8 cellular contexts compared by ENCODE assay signal in genomic region chr17:35312790-35313711, GRCh38.
A peak's percentile ranks its signal among the peaks of the same experiment; 100 is the strongest.
DNase-seq lines count a peak whose midpoint lies in the region; ATAC-seq and TF ChIP-seq lines count a peak whose summit lies in the region.

No MANE protein-coding gene starts in this region.

- H3K4me3 ChIP-seq in MG63 (no peak overlapping the region), adrenal gland (peak overlapping the region in 2 of 4 donors; percentile 22 to 44), uterus (peak overlapping the region; percentile 10 to 11)

- H3K4me1 ChIP-seq in adrenal gland (replicated peaks in 1 of 2) (peaks cover 0 to 6% of the 10 kb centered on the region in 2 donors), uterus (no peaks in the 10 kb centered on the region)

- TF ChIP-seq CTCF in adrenal gland (IDR thresholded peaks at IDR 0.05) (peak; percentile 50 to 83 (median 75)), uterus (IDR thresholded peaks at IDR 0.05) (peak; percentile 71 to 85 (median 76))

- peak overlapping the region; percentile 91 to 93 (median 91) for H3K4me3 Mint-ChIP-seq in T-cell

- peak overlapping the region; percentile 97 to 98 for H3K27ac Mint-ChIP-seq in T-cell

- intact Hi-C loops in adrenal gland (cut with DNase I) (loop anchor here (5.0 to 10.0 kb wide), 3 partner anchors 148 to 434 kb away; no protein-coding TSS in a partner anchor), uterus (cut with DNase I; ENCODE audit: low total_unique reads) (loop anchor here (5.0 kb wide), 1 partner anchor 224 kb away; the partner anchor contains the start of gene SLFN12L)

- H3K27me3 Mint-ChIP-seq in T-cell, result no peaks in the 10 kb centered on the region

- H3K4me1 Mint-ChIP-seq in T-cell, result peaks cover 58 to 72% (median 60%) of the 10 kb centered on the region in 3 donors

- TF ChIP-seq POLR2A in adrenal gland (IDR thresholded peaks at IDR 0.05) (no peak), uterus (IDR thresholded peaks at IDR 0.05) (no peak)

- H3K27ac ChIP-seq in adrenal gland (peak overlapping the region in 1 of 5 donors; percentile 1), uterus (peak overlapping the region; percentile 37 to 61)

- POLR2A ChIA-PET in T-cell (lab: Charles Lee), result interaction anchor here (0.6 to 1.3 kb wide), 12 partner anchors 45 to 274 kb away, joined by 3 to 7 read pairs (median 3); partner anchors contain the start of genes AP2B1 (in 1 of the 2), SLFN11 (in 1 of the 2) and SLFN12L (in 1 of the 2)

- CTCF ChIA-PET in T-cell (lab: Charles Lee), result interaction anchor here (0.6 to 4.3 kb wide), 40 partner anchors 14 to 495 kb away, joined by 3 to 136 read pairs (median 4); partner anchors contain the start of genes SLFN12L (in 2 of the 2), PEX12 (in 1 of the 2), SLFN11 (in 1 of the 2) and SLFN14 (in 1 of the 2)

- H3K9me3 ChIP-seq in MG63, result no peaks in the 10 kb centered on the region
- H3K9me3 ChIP-seq in adrenal gland (replicated peaks in 1 of 3), result no peaks in the 10 kb centered on the region
- no peaks in the 10 kb centered on the region for H3K9me3 ChIP-seq in uterus

- peaks cover 0 to 13% (median 11%) of the 10 kb centered on the region in 3 donors for H3K9me3 Mint-ChIP-seq in T-cell

- no peaks in the 10 kb centered on the region for H3K27me3 ChIP-seq in MG63
- no peaks in the 10 kb centered on the region for H3K27me3 ChIP-seq in adrenal gland
- H3K27me3 ChIP-seq in uterus, result no peaks in the 10 kb centered on the region

- DNase-seq in COLO829 (ENCODE audit: low spot score) (peak; percentile 57), MG63 (peak; percentile 34), T-cell (peak; percentile 72 to 98 (median 92)), adrenal gland (peak; percentile 41 to 74 (median 53)), hepatic stellate cell (ENCODE audit: low spot score) (peak; percentile 31), renal cortical epithelial cell (ENCODE audit: low read depth) (peak; percentile 59), uterus (peak; percentile 37 to 51)

- 7 to 16% (median 12%) methylated on average over 6 to 20 of the region's 20 CpGs for WGBS in adrenal gland, 4 donors

- no peaks in the 10 kb centered on the region for H3K36me3 ChIP-seq in MG63
- no peaks in the 10 kb centered on the region for H3K36me3 ChIP-seq in adrenal gland (replicated peaks in 1 of 2)
- H3K36me3 ChIP-seq in uterus, result no peaks in the 10 kb centered on the region

- no peaks in the 10 kb centered on the region for H3K36me3 Mint-ChIP-seq in T-cell

- ATAC-seq in GM21447 (IDR thresholded peaks at IDR 0.05; ENCODE audit: unreplicated experiment) (peak; percentile 80), T-cell (replicated peaks in 1 of 4) (peak; percentile 87 to 91 (median 89))

Comparison
In these comparisons a context has a peak if more than half of its experiments do, and no peak if none do; other contexts are left out.
1. DNase-seq: peak in every context shown above with its lines; median percentile 92 in T-cell; 59 in renal cortical epithelial cell; 57 in COLO829; 53 in adrenal gland; 44 in uterus; 34 in MG63; 31 in hepatic stellate cell.